ENCODE assay signal across 7 cellular contexts in genomic region chr6:13859871-13860555, GRCh38. TPM values are rescaled to one million over a fixed set of nuclear protein-coding genes. Genes with fewer than 3 reads are reported as not detected.
A peak's percentile ranks its signal among the peaks of the same experiment; 100 is the strongest.
DNase-seq lines count a peak whose midpoint lies in the region; ATAC-seq and TF ChIP-seq lines count a peak whose summit lies in the region.

No MANE protein-coding gene starts in this region.

- peak; percentile 84 for ATAC-seq in SK-N-SH treated with all-trans-retinoic acid at 6 μM for 48 hours

- DNase-seq in dorsolateral prefrontal cortex (peak in 3 of 10 donors; percentile 16 to 46 (median 39)), left kidney (ENCODE audit: low read depth, low spot score) (peak; percentile 52), stomach (no peak), mucosa of gallbladder (ENCODE audit: low spot score) (no peak), mesenteric fat pad (ENCODE audit: low spot score) (no peak)
- no peak for DNase-seq in activated CD4-positive, CD25-positive, alpha-beta regulatory T cell treated with anti-CD3 and anti-CD28 coated beads, Interleukin-2, amount 50 U/mL, for 72 hours

- TF ChIP-seq EP300 in stomach (IDR thresholded peaks at IDR 0.05) = no peak

- no peak for TF ChIP-seq POLR2A in stomach (IDR thresholded peaks at IDR 0.05)

- peak overlapping the region in 21 of 59 donors; percentile 3 to 75 (median 52) for H3K27ac ChIP-seq in dorsolateral prefrontal cortex
- H3K27ac ChIP-seq in stomach = no peak overlapping the region

- 23 to 32% (median 28%) methylated on average over 30 to 66 of the region's 66 CpGs for WGBS in stomach, 5 donors

- H3K9me3 ChIP-seq in stomach = peaks cover 0 to 11% (median 5%) of the 10 kb centered on the region in 4 donors

- peaks cover 5 to 10% (median 8%) of the 10 kb centered on the region in 4 donors for H3K4me1 ChIP-seq in stomach

- H3K36me3 ChIP-seq in stomach = no peaks in the 10 kb centered on the region

- TF ChIP-seq CTCF in dorsolateral prefrontal cortex (IDR thresholded peaks at IDR 0.05 in 54 of 56, conservative IDR thresholded peaks at IDR 0.05 in 2 of 56; ENCODE audit: low read depth in 1 of 56, partially characterized antibody in 56 of 56) = no peak
- no peak for TF ChIP-seq CTCF in stomach (IDR thresholded peaks at IDR 0.05)

- intact Hi-C loops in dorsolateral prefrontal cortex (cut with DNase I) = no loop called here
- intact Hi-C loops in stomach (cut with DNase I; ENCODE audit: low total_unique reads) = no loop called here

- H3K27me3 ChIP-seq in dorsolateral prefrontal cortex (peaks cover 0 to 49% (median 10%) of the 10 kb centered on the region in 45 donors), stomach (peaks cover 7 to 61% (median 27%) of the 10 kb centered on the region in 3 donors)

- H3K4me3 ChIP-seq in dorsolateral prefrontal cortex = peak overlapping the region; percentile 17 to 66 (median 51)
- peak overlapping the region; percentile 20 to 42 (median 34) for H3K4me3 ChIP-seq in stomach

TF ChIP-seq in SK-N-SH treated with all-trans-retinoic acid at 6 μM for 48 hours, 23 proteins besides CTCF, POLR2A, EP300 and RAD21:
- TF ChIP-seq ZNF8 (CRISPR knock-in tag; IDR thresholded peaks at IDR 0.05) (no peak), ZNF70 (CRISPR knock-in tag; IDR thresholded peaks at IDR 0.05) (no peak), GLIS3 (CRISPR knock-in tag; IDR thresholded peaks at IDR 0.05) (no peak), TSHZ2 (CRISPR knock-in tag; IDR thresholded peaks at IDR 0.05) (no peak), CSDC2 (CRISPR knock-in tag; IDR thresholded peaks at IDR 0.05) (no peak)
- TF ChIP-seq, protein P1, sequence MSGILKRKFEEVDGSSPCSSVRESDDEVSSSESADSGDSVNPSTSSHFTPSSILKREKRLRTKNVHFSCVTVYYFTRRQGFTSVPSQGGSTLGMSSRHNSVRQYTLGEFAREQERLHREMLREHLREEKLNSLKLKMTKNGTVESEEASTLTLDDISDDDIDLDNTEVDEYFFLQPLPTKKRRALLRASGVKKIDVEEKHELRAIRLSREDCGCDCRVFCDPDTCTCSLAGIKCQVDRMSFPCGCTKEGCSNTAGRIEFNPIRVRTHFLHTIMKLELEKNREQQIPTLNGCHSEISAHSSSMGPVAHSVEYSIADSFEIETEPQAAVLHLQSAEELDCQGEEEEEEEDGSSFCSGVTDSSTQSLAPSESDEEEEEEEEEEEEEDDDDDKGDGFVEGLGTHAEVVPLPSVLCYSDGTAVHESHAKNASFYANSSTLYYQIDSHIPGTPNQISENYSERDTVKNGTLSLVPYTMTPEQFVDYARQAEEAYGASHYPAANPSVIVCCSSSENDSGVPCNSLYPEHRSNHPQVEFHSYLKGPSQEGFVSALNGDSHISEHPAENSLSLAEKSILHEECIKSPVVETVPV (CRISPR knock-in tag; IDR thresholded peaks at IDR 0.05) = no peak

RNA-seq across cellular contexts. Expression of gene MCUR1, which starts 45.7 kb away (rescaled TPM):
- total RNA-seq in dorsolateral prefrontal cortex (10 to 100 TPM; 22.6 to 50.0 (median 35.4) TPM), stomach (10 to 100 TPM in 2 of 5 donors, 1 to 10 TPM in 3; 2.3 to 11.9 (median 5.5) TPM), mucosa of gallbladder (18.1 TPM), mesenteric fat pad (28.8 TPM)
- 10 to 100 TPM in 2 of 3 donors, 1 to 10 TPM in 1; 7.5 to 16.4 (median 16.4) TPM for polyA plus RNA-seq in stomach
